ENCODE assay signal across 32 cellular contexts in genomic region chr20:53778736-53779135, GRCh38.
"Had no signal": no experiment of that assay in that cellular context is flagged by ENCODE, and none has a peak within 500 bp of the region (broad histone marks: within the 10 kb centered on the region; RNA-seq: fewer than 3 reads in every experiment).

No MANE protein-coding gene starts in this region.

- DNase-seq: activated B cell treated with CpG ODN at 0.5 μM for 24 hours; activated CD4-positive, alpha-beta memory T cell treated with anti-CD3 and anti-CD28 coated beads for 36 hours; activated CD4-positive, alpha-beta T cell treated with anti-CD3 and anti-CD28 coated beads for 4 hours; activated CD4-positive, alpha-beta T cell treated with anti-CD3 and anti-CD28 coated beads, Interleukin-2, amount 50 U/mL, for 1 hour; activated CD4-positive, CD25-positive, alpha-beta regulatory T cell treated with anti-CD3 and anti-CD28 coated beads, Interleukin-2, amount 50 U/mL, for 72 hours; activated CD8-positive, alpha-beta memory T cell treated with anti-CD3 and anti-CD28 coated beads, Interleukin-2, amount 50 U/mL, for 4 hours; activated gamma-delta T cell treated with Interleukin-2 at 50 U/mL for 16 hours; activated naive CD4-positive, alpha-beta T cell treated with anti-CD3 and anti-CD28 coated beads for 36 hours; activated T-cell treated with anti-CD3 and anti-CD28 coated beads for 4 hours; activated T-cell treated with anti-CD3 and anti-CD28 coated beads, Interleukin-2, amount 50 U/mL, for 4 hours; anterior cingulate cortex; brain microvascular endothelial cell; central memory CD4-positive, alpha-beta T cell; MM.1S; MV-4-11; NCI-H1092; NCI-H1436 treated with DMSO at 0.1 percent for 48 hours; NCI-H187; NCI-H2029 treated with DMSO at 0.1 percent for 48 hours; NCI-H2171; NCI-H510A; NCI-H526; NCI-H748 treated with DMSO at 0.1 percent for 48 hours; NK-92 treated with Interleukin-12 subunit alpha and Interleukin-12 subunit beta, amount 100 ng/mL, for 24 hours; PC-3; SHP77; SK-N-SH had no signal

- H3K4me3 ChIP-seq: SJSA1 had no signal

- H3K9me3 ChIP-seq: SJSA1, SK-N-SH had no signal

- H3K27me3 ChIP-seq: brain microvascular endothelial cell, SJSA1 had no signal

- FAIRE-seq: RCC 7860 had no signal

- H3K36me3 ChIP-seq: brain microvascular endothelial cell, SJSA1 had no signal

- H3K27ac ChIP-seq: brain microvascular endothelial cell, KMS-11, SJSA1, VCaP had no signal

- H3K4me2 ChIP-seq: KMS-11, SK-N-SH had no signal

- H3K9ac ChIP-seq: KMS-11, SK-N-SH had no signal

- ATAC-seq: activated naive CD4-positive, alpha-beta T cell treated with anti-CD3 and anti-CD28 coated beads, Interleukin-2, amount 50 U/mL, for 72 hours; activated T-cell treated with anti-CD3 and anti-CD28 coated beads, Interleukin-2, amount 50 U/mL, for 4 hours; PC-3 had no signal
